In genomic region chr7:1558841-1559625, GRCh38 we compare ENCODE assay signal across 1 cellular context.
TF ChIP-seq lines count a peak whose summit lies in the region.

No MANE protein-coding gene starts in this region.

TF ChIP-seq in IMR-90, 13 proteins besides CTCF, POLR2A, EP300 and RAD21:
- no peak for TF ChIP-seq CEBPB (IDR thresholded peaks at IDR 0.05; ENCODE audit: low read depth, low read length)
